12 cellular contexts compared by ENCODE assay signal in genomic region chr22:44659140-44659539, GRCh38. TPM values are rescaled to one million over a fixed set of nuclear protein-coding genes. Genes with fewer than 3 reads are reported as not detected.
DNase-seq lines count a peak whose midpoint lies in the region; ATAC-seq and TF ChIP-seq lines count a peak whose summit lies in the region.
"Had no signal": no experiment of that assay in that cellular context is flagged by ENCODE, and none has a peak within 500 bp of the region (broad histone marks: within the 10 kb centered on the region; RNA-seq: fewer than 3 reads in every experiment).

No MANE protein-coding gene starts in this region.

- H3K4me1 ChIP-seq in Loucy (ENCODE audit: insufficient read depth, low read length, poor library complexity, severe bottlenecking) (peaks cover 28% of the 10 kb centered on the region), right lobe of liver (no peaks in the 10 kb centered on the region), suprapubic skin (peaks cover 26% of the 10 kb centered on the region)

- ATAC-seq in right lobe of liver (peak; percentile 8 to 23 (median 18)), HG02588 (IDR thresholded peaks at IDR 0.05; ENCODE audit: unreplicated experiment) (no peak)
- ATAC-seq: stimulated activated naive CD8-positive, alpha-beta T cell treated with anti-CD3 and anti-CD28 coated beads, Interleukin-15, Interleukin-2, amounts not matched to agents 100 U/mL and 50 U/mL, for 24 hours had no signal

- TF ChIP-seq CTCF in Loucy (conservative IDR thresholded peaks at IDR 0.05; ENCODE audit: low read length) (no peak), dorsolateral prefrontal cortex (IDR thresholded peaks at IDR 0.05 in 54 of 56, conservative IDR thresholded peaks at IDR 0.05 in 2 of 56; ENCODE audit: low read depth in 1 of 56, partially characterized antibody in 56 of 56) (no peak), right lobe of liver (IDR thresholded peaks at IDR 0.05) (no peak), suprapubic skin (IDR thresholded peaks at IDR 0.05) (no peak)

- H3F3A ChIP-seq in Loucy (ENCODE audit: low read depth): no peaks in the 10 kb centered on the region

- H3K9me2 ChIP-seq in Loucy (replicated peaks; ENCODE audit: low read depth, low read length): no peaks in the 10 kb centered on the region

- H3K4me3 ChIP-seq in Loucy (ENCODE audit: low read length, poor library complexity, severe bottlenecking): no peak overlapping the region
- H3K4me3 ChIP-seq in dorsolateral prefrontal cortex: no peak overlapping the region
- no peak overlapping the region for H3K4me3 ChIP-seq in right lobe of liver
- H3K4me3 ChIP-seq in suprapubic skin: no peak overlapping the region

- H3K79me2 ChIP-seq in Loucy (ENCODE audit: insufficient read depth, low read length): no peaks in the 10 kb centered on the region

- no peak for TF ChIP-seq POLR2A in right lobe of liver (IDR thresholded peaks at IDR 0.05)
- TF ChIP-seq POLR2A in suprapubic skin (IDR thresholded peaks at IDR 0.05): no peak

- no peak overlapping the region for H3K4me2 ChIP-seq in Loucy (ENCODE audit: low read depth, low read length, poor library complexity, severe bottlenecking)

- intact Hi-C loops in dorsolateral prefrontal cortex (cut with DNase I) (no loop called here), right lobe of liver (cut with DNase I) (no loop called here)

- no peak overlapping the region for H2AFZ ChIP-seq in Loucy (ENCODE audit: low read length)

- DNase-seq in dorsolateral prefrontal cortex (peak in 4 of 10 donors; percentile 43 to 58 (median 54)), right lobe of liver (peak in 1 of 3 donors; percentile 52), suprapubic skin (ENCODE audit: low spot score in 2 of 2) (peak in 1 of 2 donors; percentile 70), OCI-M1 (lab: John Stamatoyannopoulos, UW) (no peak), NCI-H146 treated with DMSO at 0.1 percent for 48 hours (lab: John Stamatoyannopoulos, UW; ENCODE audit: unreplicated experiment) (no peak), NCI-H128 (lab: John Stamatoyannopoulos, UW; ENCODE audit: unreplicated experiment) (no peak)
- DNase-seq: cerebellar nuclear complex; DMS79; KBM-7; stimulated activated naive CD8-positive, alpha-beta T cell treated with anti-CD3 and anti-CD28 coated beads, Interleukin-15, Interleukin-2, amounts not matched to agents 100 U/mL and 50 U/mL, for 24 hours had no signal

- H3K27me3 ChIP-seq in Loucy (ENCODE audit: insufficient read depth, low read length, poor library complexity, severe bottlenecking): no peaks in the 10 kb centered on the region
- H3K27me3 ChIP-seq in dorsolateral prefrontal cortex: peaks cover 0 to 8% (median 0%) of the 10 kb centered on the region in 45 donors
- no peaks in the 10 kb centered on the region for H3K27me3 ChIP-seq in right lobe of liver
- no peaks in the 10 kb centered on the region for H3K27me3 ChIP-seq in suprapubic skin

- H3K9me3 ChIP-seq in Loucy (ENCODE audit: insufficient read depth, low read depth, low read length): no peaks in the 10 kb centered on the region
- H3K9me3 ChIP-seq in right lobe of liver: no peaks in the 10 kb centered on the region
- no peaks in the 10 kb centered on the region for H3K9me3 ChIP-seq in suprapubic skin

- no peaks in the 10 kb centered on the region for H4K20me1 ChIP-seq in Loucy (ENCODE audit: insufficient read depth, low read length, poor library complexity, severe bottlenecking)

- H3K36me3 ChIP-seq in Loucy (ENCODE audit: insufficient read depth, low read length): no peaks in the 10 kb centered on the region
- no peaks in the 10 kb centered on the region for H3K36me3 ChIP-seq in right lobe of liver
- H3K36me3 ChIP-seq in suprapubic skin: no peaks in the 10 kb centered on the region

- peak overlapping the region in 34 of 59 donors; percentile 1 to 76 (median 52) for H3K27ac ChIP-seq in dorsolateral prefrontal cortex
- no peak overlapping the region for H3K27ac ChIP-seq in right lobe of liver
- peak overlapping the region; percentile 65 for H3K27ac ChIP-seq in suprapubic skin

- TF ChIP-seq EP300 in suprapubic skin (IDR thresholded peaks at IDR 0.05): no peak

- peak overlapping the region; percentile 2 for H3K9ac ChIP-seq in Loucy (ENCODE audit: low read depth, low read length, poor library complexity, severe bottlenecking)

- WGBS in right lobe of liver (ENCODE audit: insufficient coverage, low coverage, low lambda C conversion rate, missing lambda C conversion rate): 40% methylated on average over 1 of the region's 6 CpGs
- no CpG with 5 or more reads among the region's 6 CpGs for WGBS in suprapubic skin

RNA-seq across cellular contexts. Expression of gene PRR5, which starts 42.9 kb away (rescaled TPM):
- 10 to 100 TPM in 116 of 120 experiments, 1 to 10 TPM in 4; 5.1 to 39.4 (median 15.4) TPM for total RNA-seq in dorsolateral prefrontal cortex
- total RNA-seq in right lobe of liver: 10 to 100 TPM; 14.1 to 25.3 (median 20.2) TPM
- 10 to 100 TPM; 14.9 to 25.0 (median 20.4) TPM for total RNA-seq in suprapubic skin

Comparison
In these comparisons a context has a peak if more than half of its experiments do, and no peak if none do; other contexts are left out.
1. H3K27ac ChIP-seq: peak in dorsolateral prefrontal cortex (34 of 59) and suprapubic skin (single experiment); none in right lobe of liver (0 of 3).